8 cellular contexts compared by ENCODE assay signal in genomic region chr14:75660238-75660629, GRCh38. TPM values are rescaled to one million over a fixed set of nuclear protein-coding genes. Genes with fewer than 3 reads are reported as not detected.
DNase-seq lines count a peak whose midpoint lies in the region; ATAC-seq, FAIRE-seq and TF ChIP-seq lines count a peak whose summit lies in the region.

No MANE protein-coding gene starts in this region.

- peak overlapping the region; percentile 99 for H3K4me3 ChIP-seq in PC-9
- H3K4me3 ChIP-seq in pancreas: peak overlapping the region; percentile 37 to 97 (median 68)

- no peaks in the 10 kb centered on the region for H4K20me1 ChIP-seq in PC-9 (ENCODE audit: insufficient read depth)

- ATAC-seq in esophagus mucosa (peak; percentile 8), pancreas (no peak), HG02678 (IDR thresholded peaks at IDR 0.05; ENCODE audit: unreplicated experiment) (no peak)

- TF ChIP-seq CTCF in PC-9 (conservative IDR thresholded peaks at IDR 0.05) (no peak), pancreas (IDR thresholded peaks at IDR 0.05) (no peak)

- H3K9me2 ChIP-seq in PC-9 (ENCODE audit: insufficient read depth): no peaks in the 10 kb centered on the region

- peaks cover 51% of the 10 kb centered on the region for H3K79me2 ChIP-seq in PC-9 (ENCODE audit: low read depth)

- no peak for FAIRE-seq in pancreas (lab: Jason Lieb, UNC)

- H3K27me3 ChIP-seq in PC-9 (ENCODE audit: insufficient read depth, low read depth): no peaks in the 10 kb centered on the region
- H3K27me3 ChIP-seq in pancreas: no peaks in the 10 kb centered on the region

- CTCF ChIA-PET in PC-9 (lab: Charles Lee): interaction anchor here (0.5 to 2.3 kb wide), 7 partner anchors 28 to 626 kb away, joined by 3 to 17 read pairs (median 5); partner anchors contain the start of gene FLVCR2

- H3K4me1 ChIP-seq in ES-I3 (ENCODE audit: insufficient read depth, low read length) (0 out of 2 replicates have a peak, but pooled peaks cover 4% of the 10 kb centered on the region), PC-9 (replicated peaks; ENCODE audit: insufficient read depth) (peaks cover 9% of the 10 kb centered on the region; the same call in 1 of the 2 replicates), pancreas (peaks cover 0 to 13% (median 0%) of the 10 kb centered on the region in 3 donors)

- DNase-seq in PC-9 (no peak), pancreas (no peak), Kasumi-1 (lab: John Stamatoyannopoulos, UW) (no peak), NCI-H1436 treated with DMSO at 0.1 percent for 48 hours (lab: John Stamatoyannopoulos, UW) (no peak), GOT3 (lab: John Stamatoyannopoulos, UW) (no peak)

- H2AFZ ChIP-seq in PC-9: peak overlapping the region; percentile 91

- H3K9me3 ChIP-seq in ES-I3 (ENCODE audit: control insufficient read depth, insufficient read depth, low read length): no peaks in the 10 kb centered on the region
- no peaks in the 10 kb centered on the region for H3K9me3 ChIP-seq in PC-9 (ENCODE audit: insufficient read depth, low read depth)
- H3K9me3 ChIP-seq in pancreas: no peaks in the 10 kb centered on the region

- intact Hi-C loops in PC-9 (cut with micrococcal nuclease; ENCODE audit: unreplicated experiment): loop anchor here (5.0 kb wide), 3 partner anchors 322 to 1043 kb away; partner anchors contain the start of genes NEK9 and TGFB3
- intact Hi-C loops in pancreas (cut with DNase I): no loop called here

- H3K27ac ChIP-seq in PC-9: no peak overlapping the region
- H3K27ac ChIP-seq in pancreas: peak overlapping the region; percentile 86 to 90 (median 89)

- H3K9ac ChIP-seq in ES-I3 (ENCODE audit: low read depth, low read length): peak overlapping the region; percentile 96

- 0 out of 2 replicates have a peak, but pooled peaks cover 2% of the 10 kb centered on the region for H3K36me3 ChIP-seq in ES-I3 (ENCODE audit: insufficient read depth, low read length)
- 0 out of 2 replicates have a peak, but pooled peaks cover 5% of the 10 kb centered on the region for H3K36me3 ChIP-seq in PC-9 (ENCODE audit: low read depth)
- H3K36me3 ChIP-seq in pancreas: peaks cover 0 to 4% (median 0%) of the 10 kb centered on the region in 3 donors

- POLR2A ChIA-PET in PC-9 (lab: Charles Lee; ENCODE audit: unreplicated experiment): interaction anchor here (0.6 to 0.8 kb wide), 6 partner anchors 12 to 1081 kb away, joined by 3 to 8 read pairs (median 6); no protein-coding TSS in a partner anchor

- H3F3A ChIP-seq in PC-9 (ENCODE audit: insufficient read depth, low read depth): peaks cover 8% of the 10 kb centered on the region; the same call in 1 of the 2 replicates

- H3K4me2 ChIP-seq in PC-9: peak overlapping the region; percentile 90

- 10 to 12% methylated on average over 4 of the region's 4 CpGs for WGBS in pancreas, 2 donors

- TSS peak; percentile 66 for BruUV-seq in PC-9 (replicated peaks; lab: Mats Ljungman, UMichigan)

RNA-seq across cellular contexts. Expression of gene ERG28, which starts 0.4 kb away (rescaled TPM):
- total RNA-seq in PC-9 (2021): 25.2 and 32.5 TPM in 2 replicates
- 44.7 TPM for total RNA-seq in esophagus mucosa
- total RNA-seq in pancreas: 1 to 10 TPM; 4.2 to 9.5 (median 6.5) TPM
- 10 to 100 TPM in 1 of 2 donors, 1 to 10 TPM in 1; 9.7 to 13.2 TPM for polyA plus RNA-seq in pancreas

RNA-seq across cellular contexts. Expression of gene TTLL5, which starts 0.8 kb away (rescaled TPM):
- total RNA-seq in PC-9 (2021): 60.3 and 75.3 TPM in 2 replicates
- total RNA-seq in esophagus mucosa: 30.9 TPM
- 10 to 100 TPM; 11.0 to 22.6 (median 13.8) TPM for total RNA-seq in pancreas
- polyA plus RNA-seq in pancreas: 1 to 10 TPM; 7.6 to 8.1 TPM
